In the genomic region with DNA sequence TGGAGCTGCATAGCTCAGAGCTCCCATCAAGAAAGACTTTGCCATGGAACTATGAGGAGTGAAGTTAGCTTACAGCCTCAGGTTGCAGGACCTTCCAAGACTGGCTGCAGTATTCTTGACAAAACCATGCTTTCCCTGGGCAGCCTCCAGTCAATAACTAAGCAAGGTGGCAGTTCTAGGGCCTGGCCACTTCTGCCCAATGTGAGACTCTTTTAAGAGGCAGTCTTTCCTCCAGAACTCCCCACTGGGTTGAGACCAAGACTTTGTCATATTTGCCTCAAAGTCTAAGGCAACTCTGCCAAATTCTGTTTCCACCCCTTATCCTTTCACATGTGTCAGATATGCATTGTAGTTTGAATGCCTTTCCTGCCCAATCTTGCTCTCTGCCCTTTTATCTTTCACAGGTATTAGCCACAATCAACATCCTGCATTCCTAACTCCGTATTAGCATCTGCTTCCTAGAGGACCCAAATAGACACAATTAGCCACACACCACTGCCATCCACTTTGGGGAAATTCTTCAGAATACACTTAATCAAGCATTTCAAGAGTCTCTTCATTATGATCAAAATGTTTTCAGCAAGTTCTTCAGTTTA, we compare ENCODE assay signal across 28 cellular contexts.
"Had no signal": no experiment of that assay in that cellular context is flagged by ENCODE, and none has a peak within 500 bp of the region (broad histone marks: within the 10 kb centered on the region; RNA-seq: fewer than 3 reads in every experiment).

No MANE protein-coding gene starts in this region.

- DNase-seq: activated CD4-positive, alpha-beta T cell treated with anti-CD3 and anti-CD28 coated beads for 36 hours; activated CD4-positive, alpha-beta T cell treated with anti-CD3 and anti-CD28 coated beads, Interleukin-2, amount 10 ng/mL, durations not matched to agents 7 days and 5 days; activated CD4-positive, alpha-beta T cell treated with anti-CD3 and anti-CD28 coated beads, Interleukin-2, amount 50 U/mL, for 48 hours; activated CD8-positive, alpha-beta memory T cell treated with anti-CD3 and anti-CD28 coated beads, Interleukin-2, amount 50 U/mL, for 4 hours; activated naive CD4-positive, alpha-beta T cell treated with anti-CD3 and anti-CD28 coated beads, Interleukin-2, amount 10 ng/mL, durations not matched to agents 7 days and 5 days; activated naive CD8-positive, alpha-beta T cell treated with anti-CD3 and anti-CD28 coated beads, Interleukin-2, amount 50 U/mL, for 24 hours; activated T-cell treated with anti-CD3 and anti-CD28 coated beads for 4 hours; activated T-cell treated with anti-CD3 and anti-CD28 coated beads, Interleukin-2, amount 50 U/mL, for 4 hours; anterior cingulate cortex; central memory CD4-positive, alpha-beta T cell; NCI-H1092 treated with DMSO at 0.1 percent for 48 hours; NCI-H1417; NCI-H146; NCI-H187; NCI-H2029 treated with DMSO at 0.1 percent for 48 hours; NCI-H2107; NCI-H2171; NCI-H510A; NCI-H526; NCI-H748 treated with DMSO at 0.1 percent for 48 hours; NK-92 treated with Interleukin-12 subunit alpha and Interleukin-12 subunit beta, amount 100 ng/mL, for 24 hours; PC-3; Peyer's patch; RPMI8226; SIG-M5; SW 1271; T1000 had no signal

- H3K4me3 ChIP-seq: Peyer's patch had no signal

- H3K27ac ChIP-seq: KMS-11, Peyer's patch had no signal

- H3K36me3 ChIP-seq: Peyer's patch had no signal

- H3K27me3 ChIP-seq: Peyer's patch had no signal

- H3K4me1 ChIP-seq: Peyer's patch had no signal

- H3K9me3 ChIP-seq: Peyer's patch had no signal
